In genomic region chr1:118627435-118627834, GRCh38 we compare ENCODE assay signal across 25 cellular contexts.
"Had no signal": no experiment of that assay in that cellular context is flagged by ENCODE, and none has a peak within 500 bp of the region (broad histone marks: within the 10 kb centered on the region; RNA-seq: fewer than 3 reads in every experiment).

No MANE protein-coding gene starts in this region.

- DNase-seq: activated B cell treated with CpG ODN at 0.5 μM for 24 hours; activated CD4-positive, alpha-beta T cell treated with anti-CD3 and anti-CD28 coated beads for 1 hour; activated CD4-positive, alpha-beta T cell treated with anti-CD3 and anti-CD28 coated beads, Interleukin-2, amount 10 ng/mL, durations not matched to agents 24 days and 14 days; activated CD4-positive, alpha-beta T cell treated with anti-CD3 and anti-CD28 coated beads, Interleukin-2, amount 50 U/mL, for 48 hours; activated CD8-positive, alpha-beta memory T cell treated with anti-CD3 and anti-CD28 coated beads, Interleukin-2, amount 10 ng/mL, durations not matched to agents 7 days and 5 days; activated gamma-delta T cell; activated naive CD4-positive, alpha-beta T cell treated with anti-CD3 and anti-CD28 coated beads for 36 hours; activated naive CD8-positive, alpha-beta T cell treated with anti-CD3 and anti-CD28 coated beads for 36 hours; activated T-cell treated with anti-CD3 and anti-CD28 coated beads, Interleukin-2, amount 50 U/mL, for 24 hours; brain microvascular endothelial cell; caudate nucleus; IMR-90; Kasumi-1; KBM-7; NCI-H1092; NCI-H2171 treated with DMSO at 0.1 percent for 48 hours; NCI-H226; NCI-H526; NK-92 treated with Interleukin-12 subunit alpha and Interleukin-12 subunit beta, amount 100 ng/mL, for 24 hours; OCI-M1; SHP77 treated with DMSO at 0.1 percent for 48 hours; T-helper 2 cell; T1000 had no signal

- H3K36me3 Mint-ChIP-seq: activated CD8-positive, alpha-beta memory T cell treated with anti-CD3 and anti-CD28 coated beads, Interleukin-2, amount 10 ng/mL, durations not matched to agents 7 days and 5 days; activated naive CD8-positive, alpha-beta T cell treated with anti-CD3 and anti-CD28 coated beads for 36 hours had no signal

- H3K4me1 Mint-ChIP-seq: activated B cell treated with CpG ODN at 0.5 μM for 24 hours; activated CD4-positive, alpha-beta T cell treated with anti-CD3 and anti-CD28 coated beads, Interleukin-2, amount 10 ng/mL, durations not matched to agents 24 days and 14 days; activated CD8-positive, alpha-beta memory T cell treated with anti-CD3 and anti-CD28 coated beads, Interleukin-2, amount 10 ng/mL, durations not matched to agents 7 days and 5 days; activated naive CD8-positive, alpha-beta T cell treated with anti-CD3 and anti-CD28 coated beads for 36 hours had no signal

- H3K27ac Mint-ChIP-seq: activated B cell treated with CpG ODN at 0.5 μM for 24 hours; activated CD4-positive, alpha-beta T cell treated with anti-CD3 and anti-CD28 coated beads, Interleukin-2, amount 10 ng/mL, durations not matched to agents 24 days and 14 days; activated CD8-positive, alpha-beta memory T cell treated with anti-CD3 and anti-CD28 coated beads, Interleukin-2, amount 10 ng/mL, durations not matched to agents 7 days and 5 days; activated naive CD4-positive, alpha-beta T cell treated with anti-CD3 and anti-CD28 coated beads for 36 hours; activated naive CD8-positive, alpha-beta T cell treated with anti-CD3 and anti-CD28 coated beads for 36 hours; activated T-cell treated with anti-CD3 and anti-CD28 coated beads, Interleukin-2, amount 50 U/mL, for 24 hours; activated T-helper 1 cell treated with anti-CD3 and anti-CD28 coated beads, Interleukin-12 subunit alpha, Interleukin-12 subunit beta, Interleukin-2, Interleukin-4 antibody, amounts not matched to agents 30 ng/mL and 10 ng/mL and 1 ng/mL, durations not matched to agents 14 hours and 24 hours and 36 hours had no signal

- H3K27me3 ChIP-seq: brain microvascular endothelial cell had no signal

- H3K36me3 ChIP-seq: brain microvascular endothelial cell had no signal

- H3K27me3 Mint-ChIP-seq: activated B cell treated with CpG ODN at 0.5 μM for 24 hours; activated CD4-positive, alpha-beta T cell treated with anti-CD3 and anti-CD28 coated beads, Interleukin-2, amount 10 ng/mL, durations not matched to agents 24 days and 14 days; activated CD8-positive, alpha-beta memory T cell treated with anti-CD3 and anti-CD28 coated beads, Interleukin-2, amount 10 ng/mL, durations not matched to agents 7 days and 5 days; activated naive CD8-positive, alpha-beta T cell treated with anti-CD3 and anti-CD28 coated beads for 36 hours; activated T-cell treated with anti-CD3 and anti-CD28 coated beads, Interleukin-2, amount 50 U/mL, for 24 hours had no signal

- H3K4me3 Mint-ChIP-seq: activated B cell treated with CpG ODN at 0.5 μM for 24 hours; activated CD4-positive, alpha-beta T cell treated with anti-CD3 and anti-CD28 coated beads, Interleukin-2, amount 10 ng/mL, durations not matched to agents 24 days and 14 days; activated CD8-positive, alpha-beta memory T cell treated with anti-CD3 and anti-CD28 coated beads, Interleukin-2, amount 10 ng/mL, durations not matched to agents 7 days and 5 days; activated naive CD4-positive, alpha-beta T cell treated with anti-CD3 and anti-CD28 coated beads for 36 hours; activated naive CD8-positive, alpha-beta T cell treated with anti-CD3 and anti-CD28 coated beads for 36 hours; activated T-cell treated with anti-CD3 and anti-CD28 coated beads, Interleukin-2, amount 50 U/mL, for 24 hours; activated T-helper 1 cell treated with anti-CD3 and anti-CD28 coated beads, Interleukin-12 subunit alpha, Interleukin-12 subunit beta, Interleukin-2, Interleukin-4 antibody, amounts not matched to agents 30 ng/mL and 10 ng/mL and 1 ng/mL, durations not matched to agents 14 hours and 24 hours and 36 hours had no signal

- ATAC-seq: activated CD8-positive, alpha-beta memory T cell treated with anti-CD3 and anti-CD28 coated beads, Interleukin-2, amount 10 ng/mL, durations not matched to agents 7 days and 5 days; Panc1 had no signal

- H3K27ac ChIP-seq: brain microvascular endothelial cell had no signal
